ENCODE assay signal across 12 cellular contexts in genomic region chr17:61809816-61810392, GRCh38. TPM values are rescaled to one million over a fixed set of nuclear protein-coding genes. Genes with fewer than 3 reads are reported as not detected.
DNase-seq lines count a peak whose midpoint lies in the region; ATAC-seq, FAIRE-seq and TF ChIP-seq lines count a peak whose summit lies in the region.
"Had no signal": no experiment of that assay in that cellular context is flagged by ENCODE, and none has a peak within 500 bp of the region (broad histone marks: within the 10 kb centered on the region; RNA-seq: fewer than 3 reads in every experiment).

No MANE protein-coding gene starts in this region.

- intact Hi-C loops in GM12878 (cut with micrococcal nuclease; ENCODE audit: unreplicated experiment) = no loop called here
- intact Hi-C loops in activated CD4-positive, alpha-beta T cell treated with anti-CD3 and anti-CD28 coated beads, Interleukin-2, amount 10 ng/mL, durations not matched to agents 24 days and 14 days (cut with micrococcal nuclease) = no loop called here

- H3K27me3 Mint-ChIP-seq in HFFc6 (ENCODE audit: insufficient read depth) = no peaks in the 10 kb centered on the region
- H3K27me3 Mint-ChIP-seq in GM23338 (ENCODE audit: insufficient read depth, low read depth, poor library complexity) = no peaks in the 10 kb centered on the region
- no peaks in the 10 kb centered on the region for H3K27me3 Mint-ChIP-seq in activated CD4-positive, alpha-beta T cell treated with anti-CD3 and anti-CD28 coated beads, Interleukin-2, amount 10 ng/mL, durations not matched to agents 24 days and 14 days

- H3K9me3 Mint-ChIP-seq in HFFc6 (no peaks in the 10 kb centered on the region), GM23338 (no peaks in the 10 kb centered on the region)
- no peaks in the 10 kb centered on the region for H3K9me3 Mint-ChIP-seq in activated CD4-positive, alpha-beta T cell treated with anti-CD3 and anti-CD28 coated beads, Interleukin-2, amount 10 ng/mL, durations not matched to agents 24 days and 14 days
- H3K9me3 Mint-ChIP-seq: T-helper 1 cell treated with Interleukin-12 subunit alpha and Interleukin-12 subunit beta and Interleukin-4 antibody, amounts not matched to agents 30 μg/mL and 1 μg/mL, for 36 hours had no signal

- H3K4me3 Mint-ChIP-seq in HFFc6 (no peak overlapping the region), GM23338 (no peak overlapping the region)
- no peak overlapping the region for H3K4me3 Mint-ChIP-seq in activated CD4-positive, alpha-beta T cell treated with anti-CD3 and anti-CD28 coated beads, Interleukin-2, amount 10 ng/mL, durations not matched to agents 24 days and 14 days
- H3K4me3 Mint-ChIP-seq: T-helper 1 cell treated with Interleukin-12 subunit alpha and Interleukin-12 subunit beta and Interleukin-4 antibody, amounts not matched to agents 30 μg/mL and 1 μg/mL, for 36 hours had no signal

- H3K4me2 ChIP-seq in GM12878 (ENCODE audit: control insufficient read depth, insufficient read depth) (no peak overlapping the region), osteoblast (ENCODE audit: insufficient read depth, low read length) (peak overlapping the region; percentile 37), GM23338 (no peak overlapping the region)

- H3K9me3 ChIP-seq in GM12878 (replicated peaks; ENCODE audit: control insufficient read depth, insufficient read depth, low read length) (no peaks in the 10 kb centered on the region), osteoblast (ENCODE audit: low read depth, low read length) (no peaks in the 10 kb centered on the region)
- H3K9me3 ChIP-seq: upper lobe of right lung had no signal

- DNase-seq in HFFc6 (peak; percentile 9), NCI-H2107 (lab: John Stamatoyannopoulos, UW) (peak; percentile 49), GM12878 (ENCODE audit: low read depth, low spot score) (no peak), osteoblast (ENCODE audit: insufficient read length, low spot score, missing footprints) (no peak), GM23338 (ENCODE audit: low spot score) (no peak), ureter (ENCODE audit: low spot score) (no peak)
- no peak for DNase-seq in central memory CD4-positive, alpha-beta T cell
- no peak for DNase-seq in activated CD4-positive, alpha-beta T cell treated with anti-CD3 and anti-CD28 coated beads, Interleukin-2, amount 10 ng/mL, durations not matched to agents 24 days and 14 days
- DNase-seq: stimulated activated CD4-positive, alpha-beta T cell treated with anti-CD3 and anti-CD28 coated beads, Interleukin-4, amount 100 ng/mL, for 24 hours; upper lobe of right lung had no signal

- BruUV-seq in GM12878 (replicated peaks; lab: Mats Ljungman, UMichigan) = no TSS peak

- TF ChIP-seq CTCF in HFFc6 (IDR thresholded peaks at IDR 0.05) (no peak), GM12878 (IDR thresholded peaks at IDR 0.05 in 2 of 3, conservative IDR thresholded peaks at IDR 0.05 in 1 of 3; ENCODE audit: control insufficient read depth in 2 of 3, extremely low read depth in 1 of 3, insufficient read depth in 1 of 3, low read depth in 3 of 3, low read length in 3 of 3) (no peak), osteoblast (IDR thresholded peaks at IDR 0.05; ENCODE audit: extremely low read depth, low read depth, low read length) (no peak), GM23338 (conservative IDR thresholded peaks at IDR 0.05; ENCODE audit: low read depth in 2 of 2) (no peak)

- H3K4me1 Mint-ChIP-seq in HFFc6 (ENCODE audit: low read depth) (peaks cover 63% of the 10 kb centered on the region), GM23338 (peaks cover 6% of the 10 kb centered on the region; the same call in 2 of the 3 replicates)
- peaks cover 4% of the 10 kb centered on the region for H3K4me1 Mint-ChIP-seq in activated CD4-positive, alpha-beta T cell treated with anti-CD3 and anti-CD28 coated beads, Interleukin-2, amount 10 ng/mL, durations not matched to agents 24 days and 14 days

- CTCF ChIA-PET in GM12878 (lab: Yijun Ruan, JAX) = interaction anchor here (1.3 kb wide), 1 partner anchor 47 kb away, joined by 3 read pairs; no protein-coding TSS in a partner anchor

- no peaks in the 10 kb centered on the region for H3K79me2 ChIP-seq in GM12878 (ENCODE audit: control insufficient read depth, insufficient read depth, low read length)
- H3K79me2 ChIP-seq in osteoblast (ENCODE audit: insufficient read depth, low read length) = no peaks in the 10 kb centered on the region
- H3K79me2 ChIP-seq in GM23338 (replicated peaks; ENCODE audit: insufficient read depth) = no peaks in the 10 kb centered on the region

- H3K27ac ChIP-seq in GM12878 (ENCODE audit: control insufficient read depth, insufficient read depth) (no peak overlapping the region), osteoblast (ENCODE audit: low read depth, low read length) (peak overlapping the region; percentile 36), GM23338 (ENCODE audit: low read depth) (no peak overlapping the region)
- H3K27ac ChIP-seq: HL-60, upper lobe of right lung had no signal

- peaks cover 20% of the 10 kb centered on the region for H3K36me3 Mint-ChIP-seq in HFFc6 (ENCODE audit: low read depth)
- peaks cover 4% of the 10 kb centered on the region; the same call in 1 of the 3 replicates for H3K36me3 Mint-ChIP-seq in GM23338 (ENCODE audit: low read depth)
- peaks cover 11% of the 10 kb centered on the region for H3K36me3 Mint-ChIP-seq in activated CD4-positive, alpha-beta T cell treated with anti-CD3 and anti-CD28 coated beads, Interleukin-2, amount 10 ng/mL, durations not matched to agents 24 days and 14 days (ENCODE audit: low read depth)

- FAIRE-seq in GM12878 (lab: Jason Lieb, UNC) = no peak

- no peak for TF ChIP-seq POLR2A in GM12878 (IDR thresholded peaks at IDR 0.05; ENCODE audit: low read depth, low read length)

- TF ChIP-seq EP300 in GM12878 (IDR thresholded peaks at IDR 0.05; ENCODE audit: borderline replicate concordance in 1 of 2, control insufficient read depth in 1 of 2, low read depth in 2 of 2, low read length in 2 of 2) = no peak

- H3K4me3 ChIP-seq in GM12878 (no peak overlapping the region), osteoblast (ENCODE audit: insufficient read depth, low read length) (no peak overlapping the region), GM23338 (no peak overlapping the region)
- H3K4me3 ChIP-seq: upper lobe of right lung had no signal

- H2AFZ ChIP-seq in GM12878 (ENCODE audit: control insufficient read depth, low read depth, low read length) (no peak overlapping the region), osteoblast (ENCODE audit: low read length) (peak overlapping the region; percentile 39), GM23338 (no peak overlapping the region)

- in situ Hi-C loops in GM12878 (cut with MboI) = no loop called here

- RAD21 ChIA-PET in GM12878 (lab: Charles Lee; ENCODE audit: unreplicated experiment) = interaction anchor here (1.1 kb wide), 1 partner anchor 51 kb away, joined by 3 read pairs; no protein-coding TSS in a partner anchor

- H3K9me2 ChIP-seq in GM23338 (ENCODE audit: insufficient read depth) = no peaks in the 10 kb centered on the region

- no peaks in the 10 kb centered on the region for H4K20me1 ChIP-seq in GM12878 (ENCODE audit: control insufficient read depth, insufficient read depth)
- no peaks in the 10 kb centered on the region for H4K20me1 ChIP-seq in osteoblast (ENCODE audit: insufficient read depth, low read length)
- H4K20me1 ChIP-seq in GM23338 (replicated peaks; ENCODE audit: insufficient read depth) = no peaks in the 10 kb centered on the region

- peak overlapping the region; percentile 75 for H3K27ac Mint-ChIP-seq in HFFc6
- H3K27ac Mint-ChIP-seq in GM23338 = no peak overlapping the region; the same call in 1 of the 2 replicates
- no peak overlapping the region for H3K27ac Mint-ChIP-seq in activated CD4-positive, alpha-beta T cell treated with anti-CD3 and anti-CD28 coated beads, Interleukin-2, amount 10 ng/mL, durations not matched to agents 24 days and 14 days
- H3K27ac Mint-ChIP-seq: T-helper 1 cell treated with Interleukin-12 subunit alpha and Interleukin-12 subunit beta and Interleukin-4 antibody, amounts not matched to agents 30 μg/mL and 1 μg/mL, for 36 hours had no signal

- H3F3A ChIP-seq in GM23338 (replicated peaks; ENCODE audit: low read depth) = no peaks in the 10 kb centered on the region

- ATAC-seq in GM12878 = no peak
- ATAC-seq in GM23338 = no peak
- ATAC-seq: upper lobe of right lung had no signal

- 76% methylated on average over 2 of the region's 2 CpGs for WGBS in GM12878 (ENCODE audit: insufficient coverage, insufficient replicate concordance, low lambda C conversion rate, missing lambda C conversion rate)

- TF ChIP-seq RAD21 in GM12878 (IDR thresholded peaks at IDR 0.05; ENCODE audit: insufficient read depth, low read depth, low read length) = no peak

- H3K27me3 ChIP-seq in GM12878 (replicated peaks in 1 of 2; ENCODE audit: control insufficient read depth in 2 of 2, insufficient read depth in 2 of 2, low read length in 1 of 2) (no peaks in the 10 kb centered on the region), osteoblast (ENCODE audit: insufficient read depth, low read length) (no peaks in the 10 kb centered on the region), GM23338 (ENCODE audit: insufficient read depth) (no peaks in the 10 kb centered on the region)
- H3K27me3 ChIP-seq: upper lobe of right lung had no signal

- no peak overlapping the region for H3K9ac ChIP-seq in GM12878 (ENCODE audit: control insufficient read depth, insufficient read depth, low read length)

- SMC1A ChIA-PET in GM12878 (lab: Charles Lee; ENCODE audit: uncharacterized antibody, unreplicated experiment) = no interaction called here

- H3K36me3 ChIP-seq in GM12878 (ENCODE audit: control insufficient read depth in 2 of 2, insufficient read depth in 2 of 2, low read length in 1 of 2) = peaks cover 0 to 4% of the 10 kb centered on the region in 2 experiments; a peak in 2 of 4 replicates
- no peaks in the 10 kb centered on the region for H3K36me3 ChIP-seq in osteoblast (ENCODE audit: insufficient read depth, low read length)
- no peaks in the 10 kb centered on the region for H3K36me3 ChIP-seq in GM23338 (ENCODE audit: insufficient read depth)
- H3K36me3 ChIP-seq: upper lobe of right lung had no signal

- POLR2A ChIA-PET in GM12878 (lab: Charles Lee) = no interaction called here

- H3K4me1 ChIP-seq in GM12878 (ENCODE audit: control insufficient read depth, insufficient read depth, low read length) (no peaks in the 10 kb centered on the region), osteoblast (ENCODE audit: insufficient read depth, low read length) (peaks cover 41% of the 10 kb centered on the region), GM23338 (ENCODE audit: insufficient read depth) (no peaks in the 10 kb centered on the region)
- H3K4me1 ChIP-seq: upper lobe of right lung had no signal

RNA-seq across cellular contexts. Expression of gene BRIP1, which starts 53.4 kb away (rescaled TPM):
- total RNA-seq in HFFc6 (2021; fragmentation: NEBNext Ultra II Directional; extraction: Animal tissue kit (Norgen Biotek cat#: 25700)) = 1 to 10 TPM; 4.6 to 9.7 (median 8.5) TPM
- total RNA-seq in GM12878 (2013; cell fraction: nucleolus; rRNA removed) = 65.4 and 73.6 TPM in 2 replicates
- total RNA-seq in GM12878 (2014; rRNA removed) = 20.0 and 23.1 TPM in 2 replicates
- 24.2 and 25.6 TPM in 2 replicates for total RNA-seq in GM12878 (2014; rRNA removed; fragmentation: Illumina TruSeq; extraction: Trizol)
- 14.5 and 15.0 TPM in 2 replicates for total RNA-seq in GM12878 (2021)
- polyA plus RNA-seq in GM12878 (2011; ENCODE audit: low read depth) = 2.6 TPM
- polyA plus RNA-seq in GM12878 (2011; rRNA removed) = 12.3 and 20.7 TPM in 2 replicates
- polyA plus RNA-seq in GM12878 (2011; cell fraction: cytosol; rRNA removed) = 4.4 and 5.3 TPM in 2 replicates
- polyA plus RNA-seq in GM12878 (2011; cell fraction: nucleus; rRNA removed) = 9.0 and 11.1 TPM in 2 replicates
- 4.9 and 6.0 TPM in 2 replicates for polyA plus RNA-seq in GM12878 (2012)
- 18.6 and 22.4 TPM in 2 replicates for polyA plus RNA-seq in GM12878 (2014; fragmentation: Illumina TruSeq; extraction: Trizol)
- 1 to 10 TPM; 4.0 to 4.2 TPM for polyA plus RNA-seq in GM12878 (2014; fragmentation: Nextera tagmentation; extraction: Ambion mirVana)
- polyA plus RNA-seq in GM12878 (2014; rRNA removed) = 8.1 and 8.7 TPM in 2 replicates
- polyA plus RNA-seq in GM12878 (2016; fragmentation: Nextera tagmentation; extraction: Ambion mirVana) = 10 to 100 TPM; 12.2 to 13.4 TPM
- polyA minus RNA-seq in GM12878 (2011; rRNA and poly(A)+ RNA removed) = 32.0 and 34.5 TPM in 2 replicates
- 6.3 and 7.4 TPM in 2 replicates for polyA minus RNA-seq in GM12878 (2011; cell fraction: cytosol; rRNA and poly(A)+ RNA removed)
- polyA minus RNA-seq in GM12878 (2011; cell fraction: nucleus; rRNA and poly(A)+ RNA removed) = 21.9 and 47.4 TPM in 2 replicates
- total RNA-seq in osteoblast = 5.9 and 6.2 TPM in 2 replicates
- total RNA-seq in GM23338 (2014; rRNA removed; shearing (Covaris generic)) = 23.1 and 24.2 TPM in 2 replicates
- polyA plus RNA-seq in GM23338 (2016; fragmentation: Nextera tagmentation; extraction: Ambion mirVana) = 5.5 and 8.0 TPM in 2 replicates
- 2.0 TPM for total RNA-seq in ureter
- 17.2 and 19.9 TPM in 2 replicates for total RNA-seq in activated CD4-positive, alpha-beta T cell treated with anti-CD3 and anti-CD28 coated beads, Interleukin-2, amount 10 ng/mL, durations not matched to agents 24 days and 14 days

Comparison
In these comparisons a context has a peak if more than half of its experiments do, and no peak if none do; other contexts are left out.
1. DNase-seq: peak in HFFc6 (single experiment) and NCI-H2107 (single experiment); none in GM12878 (single experiment), osteoblast (single experiment), GM23338 (single experiment), ureter (single experiment), central memory CD4-positive, alpha-beta T cell (single experiment) and activated CD4-positive, alpha-beta T cell treated with anti-CD3 and anti-CD28 coated beads, Interleukin-2, amount 10 ng/mL, durations not matched to agents 24 days and 14 days (single experiment).